Comparison of ENCODE assay signal across 23 cellular contexts in the genomic region with DNA sequence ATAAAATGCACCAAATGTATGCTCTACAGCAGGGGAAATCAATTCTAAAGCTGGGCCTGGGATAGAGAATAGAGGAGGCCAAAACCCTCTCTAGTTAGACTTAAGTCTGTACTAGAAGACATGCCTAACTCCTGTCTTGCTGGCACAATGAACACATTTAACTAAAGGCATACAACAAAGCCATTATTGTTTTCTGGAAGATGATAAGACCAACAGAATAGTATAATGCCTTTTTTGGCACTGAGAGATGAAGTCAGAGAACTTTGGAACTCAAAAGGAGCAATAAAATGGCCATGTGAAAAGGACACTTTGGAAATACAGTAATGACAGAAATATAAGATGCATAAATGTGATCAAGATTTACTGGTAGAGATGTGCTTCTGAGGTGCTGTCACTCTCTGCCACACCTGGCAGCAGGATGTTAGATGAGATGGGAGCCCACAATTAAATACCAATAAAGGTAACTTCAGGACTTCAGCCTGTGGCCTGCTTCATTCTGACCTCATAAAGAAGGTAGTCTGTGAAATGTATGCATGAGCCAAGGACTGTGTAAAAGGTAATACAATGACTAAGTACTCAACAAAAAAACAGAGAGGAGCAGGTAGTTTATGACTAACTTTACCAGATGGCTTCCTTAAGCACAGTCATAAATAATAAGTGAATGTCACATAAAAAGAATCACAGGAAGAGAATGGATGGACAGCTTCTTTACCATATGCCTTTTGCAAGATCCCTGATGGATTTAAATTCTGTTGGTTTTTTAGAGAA.
DNase-seq lines count a peak whose midpoint lies in the region; ATAC-seq and TF ChIP-seq lines count a peak whose summit lies in the region.
"Had no signal": no experiment of that assay in that cellular context is flagged by ENCODE, and none has a peak within 500 bp of the region (broad histone marks: within the 10 kb centered on the region; RNA-seq: fewer than 3 reads in every experiment).

No MANE protein-coding gene starts in this region.

- H3K27me3 ChIP-seq in osteoblast (ENCODE audit: insufficient read depth, low read length) (no peaks in the 10 kb centered on the region), HAP-1 (ENCODE audit: low read depth) (no peaks in the 10 kb centered on the region)
- H3K27me3 ChIP-seq: Peyer's patch, upper lobe of left lung had no signal

- H3K9me3 ChIP-seq in osteoblast (ENCODE audit: low read depth, low read length) (no peaks in the 10 kb centered on the region), HAP-1 (no peaks in the 10 kb centered on the region)
- H3K9me3 ChIP-seq: Peyer's patch, upper lobe of left lung had no signal

- no peak overlapping the region for H3K4me2 ChIP-seq in osteoblast (ENCODE audit: insufficient read depth, low read length)
- H3K4me2 ChIP-seq: GM23338 had no signal

- no peak for ATAC-seq in HG03175 (IDR thresholded peaks at IDR 0.05; ENCODE audit: unreplicated experiment)
- ATAC-seq: GM23338 had no signal

- H3K4me1 ChIP-seq in osteoblast (ENCODE audit: insufficient read depth, low read length) (peaks cover 26% of the 10 kb centered on the region), HAP-1 (no peaks in the 10 kb centered on the region)
- H3K4me1 ChIP-seq: Peyer's patch, upper lobe of left lung had no signal

- in situ Hi-C loops in HAP-1 (cut with MboI; ENCODE audit: low sequenced_read_pairs), result no loop called here

- H3K36me3 ChIP-seq in osteoblast (ENCODE audit: insufficient read depth, low read length), result no peaks in the 10 kb centered on the region
- H3K36me3 ChIP-seq in HAP-1 (replicated peaks), result no peaks in the 10 kb centered on the region
- H3K36me3 ChIP-seq: Peyer's patch, upper lobe of left lung had no signal

- peak overlapping the region; percentile 60 for H2AFZ ChIP-seq in osteoblast (ENCODE audit: low read length)
- H2AFZ ChIP-seq: GM23338 had no signal

- H4K20me1 ChIP-seq in osteoblast (ENCODE audit: insufficient read depth, low read length), result no peaks in the 10 kb centered on the region

- H3K4me3 ChIP-seq in epithelial cell of esophagus (ENCODE audit: low read length) (no peak overlapping the region), osteoblast (ENCODE audit: insufficient read depth, low read length) (no peak overlapping the region), HAP-1 (no peak overlapping the region)
- H3K4me3 ChIP-seq: GM23338, Peyer's patch, upper lobe of left lung had no signal

- no peaks in the 10 kb centered on the region for H3K79me2 ChIP-seq in osteoblast (ENCODE audit: insufficient read depth, low read length)

- H3K27ac ChIP-seq in osteoblast (ENCODE audit: low read depth, low read length), result no peak overlapping the region
- H3K27ac ChIP-seq: upper lobe of left lung had no signal

- TF ChIP-seq CTCF in epithelial cell of esophagus (IDR thresholded peaks at IDR 0.05; ENCODE audit: insufficient read depth, low read depth, low read length, missing control alignments) (no peak), osteoblast (IDR thresholded peaks at IDR 0.05; ENCODE audit: extremely low read depth, low read depth, low read length) (no peak), GM10266 (IDR thresholded peaks at IDR 0.05; ENCODE audit: control insufficient read depth, insufficient read depth, low read depth, missing control alignments) (no peak)

- DNase-seq in ELR (ENCODE audit: low read depth) (peak; percentile 38), NCI-H774 (lab: John Stamatoyannopoulos, UW) (peak; percentile 22), epithelial cell of esophagus (ENCODE audit: low read depth) (peak; percentile 78), osteoblast (ENCODE audit: insufficient read length, low spot score, missing footprints) (no peak), GM10266 (ENCODE audit: extremely low spot score) (no peak), HAP-1 (ENCODE audit: low spot score in 2 of 2) (no peak), NCI-H1930 (lab: John Stamatoyannopoulos, UW) (no peak)
- DNase-seq: activated CD4-positive, alpha-beta T cell treated with anti-CD3 and anti-CD28 coated beads for 48 hours; activated gamma-delta T cell; amniotic stem cell; CD4-positive, alpha-beta memory T cell; cerebellar nuclear complex; effector CD8-positive, alpha-beta T cell; hippocampal formation; islet precursor cell; mesenchymal stem cell; NCI-H187 treated with DMSO at 0.1 percent for 48 hours; NCI-H510A; stimulated activated naive CD4-positive, alpha-beta T cell treated with Interleukin-2 at 50 U/mL for 16 hours; upper lobe of left lung had no signal

Comparison
In these comparisons a context has a peak if more than half of its experiments do, and no peak if none do; other contexts are left out.
1. DNase-seq: peak in ELR (single experiment), NCI-H774 (single experiment) and epithelial cell of esophagus (single experiment); none in osteoblast (single experiment), GM10266 (single experiment), HAP-1 (0 of 2) and NCI-H1930 (0 of 2).